ENCODE assay signal across 8 cellular contexts in genomic region chr16:67998779-67999688, GRCh38. TPM values are rescaled to one million over a fixed set of nuclear protein-coding genes. Genes with fewer than 3 reads are reported as not detected.
DNase-seq lines count a peak whose midpoint lies in the region; ATAC-seq and TF ChIP-seq lines count a peak whose summit lies in the region.
"Not testable (repeated sequence)": the region's sequence is repeated elsewhere in the genome, so short reads cannot be mapped to it uniquely, and the experiment has no call there.

A gene with protein sequence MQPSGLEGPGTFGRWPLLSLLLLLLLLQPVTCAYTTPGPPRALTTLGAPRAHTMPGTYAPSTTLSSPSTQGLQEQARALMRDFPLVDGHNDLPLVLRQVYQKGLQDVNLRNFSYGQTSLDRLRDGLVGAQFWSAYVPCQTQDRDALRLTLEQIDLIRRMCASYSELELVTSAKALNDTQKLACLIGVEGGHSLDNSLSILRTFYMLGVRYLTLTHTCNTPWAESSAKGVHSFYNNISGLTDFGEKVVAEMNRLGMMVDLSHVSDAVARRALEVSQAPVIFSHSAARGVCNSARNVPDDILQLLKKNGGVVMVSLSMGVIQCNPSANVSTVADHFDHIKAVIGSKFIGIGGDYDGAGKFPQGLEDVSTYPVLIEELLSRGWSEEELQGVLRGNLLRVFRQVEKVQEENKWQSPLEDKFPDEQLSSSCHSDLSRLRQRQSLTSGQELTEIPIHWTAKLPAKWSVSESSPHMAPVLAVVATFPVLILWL (minus strand): TSS chr16:67999484. CDS start chr16:67993212, 6,272 bp downstream.

- not testable (repeated sequence) for H3K9me3 ChIP-seq in OCI-LY3 (ENCODE audit: insufficient read depth, low read length); liver (ENCODE audit: control insufficient read depth in 4 of 4, low read length in 3 of 4); gastrocnemius medialis; upper lobe of left lung

- not testable (repeated sequence) for H3K9ac ChIP-seq in OCI-LY3 (ENCODE audit: low read length); liver (ENCODE audit: low read depth in 1 of 2, low read length in 2 of 2)

- peak; percentile 62 for DNase-seq in activated CD4-positive, alpha-beta T cell treated with anti-CD3 and anti-CD28 coated beads for 48 hours
- DNase-seq in activated naive CD4-positive, alpha-beta T cell treated with anti-CD3 and anti-CD28 coated beads, Interleukin-2, amount 10 ng/mL, durations not matched to agents 7 days and 5 days: peak; percentile 73
- DNase-seq in endothelial cell (ENCODE audit: low spot score); gastrocnemius medialis: not testable (repeated sequence)
- peak in 1 of 2 donors; percentile 78 for DNase-seq in upper lobe of left lung

- H3K79me2 ChIP-seq in OCI-LY3 (ENCODE audit: low read length): not testable (repeated sequence)

- H3K27me3 ChIP-seq in OCI-LY3 (ENCODE audit: low read depth, low read length); liver (ENCODE audit: control insufficient read depth in 4 of 4, insufficient read depth in 4 of 4, low read length in 3 of 4); gastrocnemius medialis; upper lobe of left lung: not testable (repeated sequence)

- not testable (repeated sequence) for H3K4me3 ChIP-seq in OCI-LY3 (ENCODE audit: low read length); liver (ENCODE audit: low read depth in 1 of 3, low read length in 3 of 3)
- H3K4me3 ChIP-seq in gastrocnemius medialis (peak within 1 kb of the TSS in 1 of 4 donors; percentile 14), upper lobe of left lung (peak within 1 kb of the TSS in 3 of 4 donors; percentile 16 to 39 (median 35))

- not testable (repeated sequence) for TF ChIP-seq POLR2A in gastrocnemius medialis (IDR thresholded peaks at IDR 0.05)
- TF ChIP-seq POLR2A in upper lobe of left lung (IDR thresholded peaks at IDR 0.05): peak in 2 of 4 donors; percentile 37 to 77

- TF ChIP-seq CTCF in OCI-LY3 (IDR thresholded peaks at IDR 0.05; ENCODE audit: low read depth, low read length); endothelial cell (IDR thresholded peaks at IDR 0.05; ENCODE audit: unreplicated experiment); liver (IDR thresholded peaks at IDR 0.05; ENCODE audit: low read depth, low read length, missing input control); gastrocnemius medialis (IDR thresholded peaks at IDR 0.05 in 4 of 5, conservative IDR thresholded peaks at IDR 0.05 in 1 of 5); upper lobe of left lung (IDR thresholded peaks at IDR 0.05): not testable (repeated sequence)

- not testable (repeated sequence) for TF ChIP-seq RAD21 in liver (IDR thresholded peaks at IDR 0.05)

- H3K4me1 ChIP-seq in OCI-LY3 (ENCODE audit: low read length): peaks cover 21% of the 10 kb centered on the region
- H3K4me1 ChIP-seq in liver (ENCODE audit: control insufficient read depth in 4 of 4, insufficient read depth in 4 of 4, low read length in 3 of 4); gastrocnemius medialis: not testable (repeated sequence)
- H3K4me1 ChIP-seq in upper lobe of left lung: peaks cover 20 to 37% (median 31%) of the 10 kb centered on the region in 4 donors

- not testable (repeated sequence) for H3K27me3 Mint-ChIP-seq in activated naive CD4-positive, alpha-beta T cell treated with anti-CD3 and anti-CD28 coated beads, Interleukin-2, amount 10 ng/mL, durations not matched to agents 7 days and 5 days; endothelial cell (ENCODE audit: unreplicated experiment)

- H4K20me1 ChIP-seq in OCI-LY3 (ENCODE audit: insufficient read depth, low read length): not testable (repeated sequence)

- H3K27ac ChIP-seq in OCI-LY3 (ENCODE audit: low read length): not testable (repeated sequence)
- peak within 1 kb of the TSS; percentile 48 to 61 for H3K27ac ChIP-seq in liver (ENCODE audit: low read depth in 1 of 2, low read length in 2 of 2)
- H3K27ac ChIP-seq in gastrocnemius medialis: peak within 1 kb of the TSS; percentile 2 to 44 (median 34)
- peak within 1 kb of the TSS; percentile 84 to 91 (median 85) for H3K27ac ChIP-seq in upper lobe of left lung

- peak in 1 of 4 donors; percentile 26 for TF ChIP-seq EP300 in upper lobe of left lung (IDR thresholded peaks at IDR 0.05)

- peaks cover 53% of the 10 kb centered on the region for H3K4me1 Mint-ChIP-seq in activated naive CD4-positive, alpha-beta T cell treated with anti-CD3 and anti-CD28 coated beads, Interleukin-2, amount 10 ng/mL, durations not matched to agents 7 days and 5 days
- H3K4me1 Mint-ChIP-seq in endothelial cell (ENCODE audit: unreplicated experiment): peaks cover 19% of the 10 kb centered on the region

- H3K36me3 Mint-ChIP-seq in activated naive CD4-positive, alpha-beta T cell treated with anti-CD3 and anti-CD28 coated beads, Interleukin-2, amount 10 ng/mL, durations not matched to agents 7 days and 5 days: peaks cover 19% of the 10 kb centered on the region
- H3K36me3 Mint-ChIP-seq in endothelial cell (ENCODE audit: low read depth, unreplicated experiment): not testable (repeated sequence)

- peak within 1 kb of the TSS; percentile 89 for H3K27ac Mint-ChIP-seq in activated naive CD4-positive, alpha-beta T cell treated with anti-CD3 and anti-CD28 coated beads, Interleukin-2, amount 10 ng/mL, durations not matched to agents 7 days and 5 days
- peak within 1 kb of the TSS; percentile 45 for H3K27ac Mint-ChIP-seq in endothelial cell (ENCODE audit: unreplicated experiment)

- H3K36me3 ChIP-seq in OCI-LY3 (replicated peaks; ENCODE audit: low read depth, low read length); liver (ENCODE audit: control insufficient read depth in 4 of 4, insufficient read depth in 3 of 4, low read depth in 1 of 4, low read length in 3 of 4); gastrocnemius medialis; upper lobe of left lung: not testable (repeated sequence)

- not testable (repeated sequence) for H3K9me3 Mint-ChIP-seq in activated naive CD4-positive, alpha-beta T cell treated with anti-CD3 and anti-CD28 coated beads, Interleukin-2, amount 10 ng/mL, durations not matched to agents 7 days and 5 days; endothelial cell (ENCODE audit: unreplicated experiment)

- peak within 1 kb of the TSS; percentile 68 for H2AFZ ChIP-seq in OCI-LY3 (ENCODE audit: low read depth, low read length)

- ATAC-seq in GM18502 (IDR thresholded peaks at IDR 0.05; ENCODE audit: poor library complexity, unreplicated experiment): peak; percentile 48
- not testable (repeated sequence) for ATAC-seq in gastrocnemius medialis
- ATAC-seq in upper lobe of left lung (ENCODE audit: low FRiP score in 2 of 2): peak; percentile 79 to 86

- CTCF ChIA-PET in activated naive CD4-positive, alpha-beta T cell treated with anti-CD3 and anti-CD28 coated beads, Interleukin-2, amount 10 ng/mL, durations not matched to agents 7 days and 5 days (lab: Charles Lee): interaction anchor here (1.3 to 1.7 kb wide), 6 partner anchors 10 to 57 kb away, joined by 3 to 8 read pairs (median 4); partner anchors contain the start of genes DDX28 and DUS2

- peak within 1 kb of the TSS; percentile 37 for H3K4me2 ChIP-seq in OCI-LY3 (ENCODE audit: low read length)

- in situ Hi-C loops in gastrocnemius medialis (cut with MboI; ENCODE audit: low sequenced_read_pairs in 4 of 4): loop anchor here in 1 of 4 donors (10.0 kb wide), 1 partner anchor 46 kb away; no protein-coding TSS in a partner anchor

- H3K4me3 Mint-ChIP-seq in activated naive CD4-positive, alpha-beta T cell treated with anti-CD3 and anti-CD28 coated beads, Interleukin-2, amount 10 ng/mL, durations not matched to agents 7 days and 5 days: peak within 1 kb of the TSS; percentile 61
- H3K4me3 Mint-ChIP-seq in endothelial cell (ENCODE audit: unreplicated experiment): not testable (repeated sequence)

- intact Hi-C loops in gastrocnemius medialis (cut with DNase I; ENCODE audit: low total_unique reads): not testable (repeated sequence)

- WGBS in liver: 75% methylated on average over 18 of the region's 18 CpGs
- WGBS in upper lobe of left lung, 2 donors: 62 to 65% methylated on average over 18 of the region's 18 CpGs

RNA-seq across cellular contexts. Expression of the gene that starts here (rescaled TPM):
- total RNA-seq in endothelial cell (ENCODE audit: unreplicated experiment) (1.0 TPM), liver (1 to 10 TPM; 1.9 to 2.4 TPM), gastrocnemius medialis (under 1 TPM in 2 of 4 donors, not detected in 2; 0.26 to 0.38 TPM), upper lobe of left lung (10 to 100 TPM in 5 of 6 donors, 1 to 10 TPM in 1; 7.1 to 56.6 (median 23.0) TPM)
- polyA plus RNA-seq in liver: 1 to 10 TPM; 1.4 to 1.9 TPM
